ENCODE assay signal across 1 cellular context in genomic region chr11:132784441-132784840, GRCh38.
TF ChIP-seq lines count a peak whose summit lies in the region.

No MANE protein-coding gene starts in this region.

TF ChIP-seq in IMR-90, 13 proteins besides CTCF, POLR2A, EP300 and RAD21:
- TF ChIP-seq RCOR1 (IDR thresholded peaks at IDR 0.05; ENCODE audit: insufficient replicate concordance, low read length) = no peak
